Comparison of ENCODE assay signal across 8 cellular contexts in genomic region chrX:53686151-53686885, GRCh38. TPM values are rescaled to one million over a fixed set of nuclear protein-coding genes. Genes with fewer than 3 reads are reported as not detected.
DNase-seq lines count a peak whose midpoint lies in the region; ATAC-seq and TF ChIP-seq lines count a peak whose summit lies in the region.

Gene HUWE1, minus strand, starts transcription at chrX:53686719. Its CDS starts 32,612 bp downstream, at chrX:53654107.

- TF ChIP-seq CTCF in AG04450 (IDR thresholded peaks at IDR 0.05; ENCODE audit: low read depth, low read length), result no peak
- TF ChIP-seq CTCF in coronary artery (IDR thresholded peaks at IDR 0.05), result no peak

- H3K27ac ChIP-seq in AG04450 (ENCODE audit: low read depth, low read length) (peak within 1 kb of the TSS; percentile 65), coronary artery (peak within 1 kb of the TSS; percentile 78 to 93)

- POLR2A ChIA-PET in AG04450 (lab: Yijun Ruan, JAX), result interaction anchor here (0.6 to 1.4 kb wide), 4 partner anchors 10 to 356 kb away, joined by 3 to 5 read pairs (median 4); partner anchors contain the start of gene RIBC1
- POLR2A ChIA-PET in activated CD4-positive, alpha-beta T cell treated with anti-CD3 and anti-CD28 coated beads, Interleukin-2, amount 10 ng/mL, durations not matched to agents 7 days and 5 days (lab: Charles Lee), result interaction anchor here (0.6 to 1.5 kb wide), 4 partner anchors 24 to 48 kb away, joined by 4 to 7 read pairs (median 6); no protein-coding TSS in a partner anchor

- no peaks in the 10 kb centered on the region for H3K9me3 Mint-ChIP-seq in activated CD4-positive, alpha-beta T cell treated with anti-CD3 and anti-CD28 coated beads, Interleukin-2, amount 10 ng/mL, durations not matched to agents 7 days and 5 days

- DNase-seq in AG04450 (ENCODE audit: low read depth, low spot score) (no peak), NCI-H748 (lab: John Stamatoyannopoulos, UW; ENCODE audit: unreplicated experiment) (peak; percentile 90), coronary artery (ENCODE audit: low spot score) (peak; percentile 86), left lobe of liver (ENCODE audit: low spot score) (peak; percentile 80)
- DNase-seq in activated CD4-positive, alpha-beta T cell treated with anti-CD3 and anti-CD28 coated beads, Interleukin-2, amount 10 ng/mL, durations not matched to agents 7 days and 5 days, result peak; percentile 84
- peak; percentile 86 to 89 for DNase-seq in stimulated activated CD4-positive, alpha-beta T cell treated with anti-CD3 and anti-CD28 coated beads, Interleukin-2, amount 100 ng/mL, for 24 hours

- CTCF ChIA-PET in AG04450 (lab: Charles Lee), result interaction anchor here (1.0 kb wide), 1 partner anchor 145 kb away, joined by 3 read pairs; no protein-coding TSS in a partner anchor
- CTCF ChIA-PET in activated CD4-positive, alpha-beta T cell treated with anti-CD3 and anti-CD28 coated beads, Interleukin-2, amount 10 ng/mL, durations not matched to agents 7 days and 5 days (lab: Charles Lee), result interaction anchor here (1.6 kb wide), 1 partner anchor 9 kb away, joined by 5 read pairs; no protein-coding TSS in a partner anchor

- peak within 1 kb of the TSS; percentile 97 for H3K27ac Mint-ChIP-seq in activated CD4-positive, alpha-beta T cell treated with anti-CD3 and anti-CD28 coated beads, Interleukin-2, amount 10 ng/mL, durations not matched to agents 7 days and 5 days

- H3K4me3 Mint-ChIP-seq in activated CD4-positive, alpha-beta T cell treated with anti-CD3 and anti-CD28 coated beads, Interleukin-2, amount 10 ng/mL, durations not matched to agents 7 days and 5 days, result peak within 1 kb of the TSS; percentile 78

- ATAC-seq in GM19035 (IDR thresholded peaks at IDR 0.05; ENCODE audit: unreplicated experiment) (peak; percentile 39), HG03439 (IDR thresholded peaks at IDR 0.05; ENCODE audit: unreplicated experiment) (peak; percentile 41), left lobe of liver (peak; percentile 75)

- H3K4me1 Mint-ChIP-seq in activated CD4-positive, alpha-beta T cell treated with anti-CD3 and anti-CD28 coated beads, Interleukin-2, amount 10 ng/mL, durations not matched to agents 7 days and 5 days, result peaks cover 16% of the 10 kb centered on the region

- H3K4me3 ChIP-seq in AG04450 (ENCODE audit: low read depth, low read length) (peak within 1 kb of the TSS; percentile 68), coronary artery (peak within 1 kb of the TSS; percentile 80)

- H3K27me3 Mint-ChIP-seq in activated CD4-positive, alpha-beta T cell treated with anti-CD3 and anti-CD28 coated beads, Interleukin-2, amount 10 ng/mL, durations not matched to agents 7 days and 5 days, result no peaks in the 10 kb centered on the region

- H3K27me3 ChIP-seq in AG04450 (ENCODE audit: control insufficient read depth, insufficient read depth, low read length), result peaks cover 1% of the 10 kb centered on the region

- no peaks in the 10 kb centered on the region for H3K9me3 ChIP-seq in AG04450 (ENCODE audit: control insufficient read depth, insufficient read depth, low read length)

- peaks cover 16% of the 10 kb centered on the region for H3K36me3 Mint-ChIP-seq in activated CD4-positive, alpha-beta T cell treated with anti-CD3 and anti-CD28 coated beads, Interleukin-2, amount 10 ng/mL, durations not matched to agents 7 days and 5 days (ENCODE audit: low read depth)

RNA-seq across cellular contexts. Expression of gene HUWE1, which starts in this region (rescaled TPM):
- polyA plus RNA-seq in AG04450 (2011; rRNA removed), result 73.9 and 76.1 TPM in 2 replicates
- polyA minus RNA-seq in AG04450 (2011; rRNA and poly(A)+ RNA removed), result 257 and 301 TPM in 2 replicates
- total RNA-seq in activated CD4-positive, alpha-beta T cell treated with anti-CD3 and anti-CD28 coated beads, Interleukin-2, amount 10 ng/mL, durations not matched to agents 7 days and 5 days, result 100 to 1,000 TPM; 235 to 251 TPM
- 86.9 TPM for total RNA-seq in left lobe of liver
